Comparison of ENCODE assay signal across 28 cellular contexts in genomic region chr1:17662786-17663185, GRCh38.
"Had no signal": no experiment of that assay in that cellular context is flagged by ENCODE, and none has a peak within 500 bp of the region (broad histone marks: within the 10 kb centered on the region; RNA-seq: fewer than 3 reads in every experiment).

No MANE protein-coding gene starts in this region.

- H3K4me3 Mint-ChIP-seq: mesothelial cell of epicardium; naive B cell; natural killer cell treated with Interleukin-12 subunit alpha and Interleukin-12 subunit beta and Interleukin-15 and Interleukin-18, amount 100 ng/mL, for 72 hours; stimulated activated effector memory CD8-positive, alpha-beta T cell treated with anti-CD3 and anti-CD28 coated beads, Interleukin-12 subunit alpha, Interleukin-12 subunit beta, amount 100 ng/mL, for 72 hours; stimulated activated naive CD8-positive, alpha-beta T cell treated with anti-CD3 and anti-CD28 coated beads, Interleukin-15, amount 100 ng/mL, for 72 hours had no signal

- H3K27me3 ChIP-seq: left lung, pancreas, sigmoid colon, spleen, testis, transverse colon, upper lobe of left lung, vagina had no signal

- H3K27ac Mint-ChIP-seq: mesothelial cell of epicardium; naive B cell; natural killer cell treated with Interleukin-12 subunit alpha and Interleukin-12 subunit beta and Interleukin-15 and Interleukin-18, amount 100 ng/mL, for 72 hours; stimulated activated effector memory CD8-positive, alpha-beta T cell treated with anti-CD3 and anti-CD28 coated beads, Interleukin-12 subunit alpha, Interleukin-12 subunit beta, amount 100 ng/mL, for 72 hours had no signal

- H3K27me3 Mint-ChIP-seq: natural killer cell treated with Interleukin-12 subunit alpha and Interleukin-12 subunit beta and Interleukin-15 and Interleukin-18, amount 100 ng/mL, for 72 hours; stimulated activated naive CD8-positive, alpha-beta T cell treated with anti-CD3 and anti-CD28 coated beads, Interleukin-15, amount 100 ng/mL, for 72 hours had no signal

- H3K9me3 ChIP-seq: left lung, pancreas, prostate gland, sigmoid colon, spleen, testis, transverse colon, upper lobe of left lung, vagina had no signal

- H3K27ac ChIP-seq: left lung, pancreas, prostate gland, sigmoid colon, spleen, testis, transverse colon, upper lobe of left lung, vagina had no signal

- H3K36me3 Mint-ChIP-seq: naive B cell; natural killer cell treated with Interleukin-12 subunit alpha and Interleukin-12 subunit beta and Interleukin-15 and Interleukin-18, amount 100 ng/mL, for 72 hours; stimulated activated effector memory CD8-positive, alpha-beta T cell treated with anti-CD3 and anti-CD28 coated beads, Interleukin-12 subunit alpha, Interleukin-12 subunit beta, amount 100 ng/mL, for 72 hours had no signal

- DNase-seq: head of caudate nucleus; hippocampal formation; kidney glomerular epithelial cell; left cardiac atrium; left lung; mesendoderm; naive B cell; nucleus accumbens; pancreas; posterior cingulate gyrus; retina; sigmoid colon; small intestine; spleen; stimulated activated CD4-positive, alpha-beta T cell treated with anti-CD3 and anti-CD28 coated beads, Interleukin-4, amount 100 ng/mL, for 24 hours; stimulated activated naive CD4-positive, alpha-beta T cell treated with Interleukin-2 at 50 U/mL for 16 hours; stimulated activated naive CD8-positive, alpha-beta T cell treated with anti-CD3 and anti-CD28 coated beads, Interleukin-15, amount 100 ng/mL, for 72 hours; testis; transverse colon; upper lobe of left lung had no signal

- H3K4me3 ChIP-seq: left lung, lung, pancreas, prostate gland, sigmoid colon, spleen, testis, transverse colon, upper lobe of left lung, vagina had no signal

- ATAC-seq: left cardiac atrium; left lung; natural killer cell treated with Interleukin-12 subunit alpha and Interleukin-12 subunit beta and Interleukin-15 and Interleukin-18, amount 100 ng/mL, for 72 hours; pancreas; right cardiac atrium; stimulated activated effector memory CD8-positive, alpha-beta T cell treated with anti-CD3 and anti-CD28 coated beads, Interleukin-12 subunit alpha, Interleukin-12 subunit beta, amount 100 ng/mL, for 72 hours; stimulated activated naive CD8-positive, alpha-beta T cell treated with anti-CD3 and anti-CD28 coated beads, Interleukin-15, amount 100 ng/mL, for 72 hours had no signal

- FAIRE-seq: keratinocyte, pancreas, small intestine had no signal

- H3K4me1 Mint-ChIP-seq: mesothelial cell of epicardium; stimulated activated effector memory CD8-positive, alpha-beta T cell treated with anti-CD3 and anti-CD28 coated beads, Interleukin-12 subunit alpha, Interleukin-12 subunit beta, amount 100 ng/mL, for 72 hours; stimulated activated naive CD8-positive, alpha-beta T cell treated with anti-CD3 and anti-CD28 coated beads, Interleukin-15, amount 100 ng/mL, for 72 hours had no signal

- H3K4me1 ChIP-seq: left lung, pancreas, prostate gland, sigmoid colon, testis, transverse colon, vagina had no signal

- H3K9me3 Mint-ChIP-seq: mesothelial cell of epicardium; naive B cell; natural killer cell treated with Interleukin-12 subunit alpha and Interleukin-12 subunit beta and Interleukin-15 and Interleukin-18, amount 100 ng/mL, for 72 hours; stimulated activated effector memory CD8-positive, alpha-beta T cell treated with anti-CD3 and anti-CD28 coated beads, Interleukin-12 subunit alpha, Interleukin-12 subunit beta, amount 100 ng/mL, for 72 hours; stimulated activated naive CD8-positive, alpha-beta T cell treated with anti-CD3 and anti-CD28 coated beads, Interleukin-15, amount 100 ng/mL, for 72 hours had no signal
